Comparison of ENCODE assay signal across 19 cellular contexts in genomic region chr3:195143221-195143620, GRCh38.
"Had no signal": no experiment of that assay in that cellular context is flagged by ENCODE, and none has a peak within 500 bp of the region (broad histone marks: within the 10 kb centered on the region; RNA-seq: fewer than 3 reads in every experiment).

No MANE protein-coding gene starts in this region.

- H3K27ac ChIP-seq: colonic mucosa, esophagus muscularis mucosa, gastrocnemius medialis, ovary, right lobe of liver, tibial artery had no signal

- H3K9me3 ChIP-seq: colonic mucosa, gastrocnemius medialis, ovary, right lobe of liver, testis, tibial artery had no signal

- H3K27me3 ChIP-seq: colonic mucosa, esophagus muscularis mucosa, gastrocnemius medialis, ovary, right lobe of liver, testis, tibial artery had no signal

- DNase-seq: central memory CD4-positive, alpha-beta T cell; colonic mucosa; effector CD8-positive, alpha-beta T cell; endodermal cell; gastrocnemius medialis; head of caudate nucleus; kidney; natural killer cell; occipital lobe; ovary; right lobe of liver; stimulated activated CD4-positive, alpha-beta T cell treated with anti-CD3 and anti-CD28 coated beads, Interleukin-2, amount 100 ng/mL, for 24 hours; stimulated activated CD4-positive, alpha-beta T cell treated with anti-CD3 and anti-CD28 coated beads, Interleukin-4, amount 100 ng/mL, for 24 hours; stimulated activated naive CD8-positive, alpha-beta T cell treated with anti-CD3 and anti-CD28 coated beads, Interleukin-15, Interleukin-2, amounts not matched to agents 100 U/mL and 50 U/mL, for 24 hours; substantia nigra; testis; tibial artery had no signal

- H3K4me3 ChIP-seq: colonic mucosa, esophagus muscularis mucosa, gastrocnemius medialis, lung, ovary, right lobe of liver, testis, tibial artery had no signal

- H3K36me3 ChIP-seq: colonic mucosa, esophagus muscularis mucosa, gastrocnemius medialis, ovary, right lobe of liver, tibial artery had no signal

- H3K4me1 ChIP-seq: colonic mucosa, gastrocnemius medialis, right lobe of liver, tibial artery had no signal
